Comparison of ENCODE assay signal across 9 cellular contexts in genomic region chr2:182866095-182866460, GRCh38. TPM values are rescaled to one million over a fixed set of nuclear protein-coding genes. Genes with fewer than 3 reads are reported as not detected.
DNase-seq lines count a peak whose midpoint lies in the region; ATAC-seq and TF ChIP-seq lines count a peak whose summit lies in the region.
"Had no signal": no experiment of that assay in that cellular context is flagged by ENCODE, and none has a peak within 500 bp of the region (broad histone marks: within the 10 kb centered on the region; RNA-seq: fewer than 3 reads in every experiment).

No MANE protein-coding gene starts in this region.

- no peak for TF ChIP-seq CTCF in lower lobe of right lung (IDR thresholded peaks at IDR 0.05)
- no peak for TF ChIP-seq CTCF in upper lobe of left lung (IDR thresholded peaks at IDR 0.05)
- no peak for TF ChIP-seq CTCF in natural killer cell (IDR thresholded peaks at IDR 0.05)

- 14 to 19% methylated on average over 15 to 17 of the region's 19 CpGs for WGBS in upper lobe of left lung, 2 donors

- TF ChIP-seq POLR2A in upper lobe of left lung (IDR thresholded peaks at IDR 0.05) = no peak

- H3K4me1 Mint-ChIP-seq in activated T-cell treated with anti-CD3 and anti-CD28 coated beads, Interleukin-2, amount 50 U/mL, for 24 hours (ENCODE audit: low read depth) = peaks cover 22% of the 10 kb centered on the region
- peaks cover 0 to 5% of the 10 kb centered on the region in 2 donors for H3K4me1 Mint-ChIP-seq in natural killer cell

- H3K27ac Mint-ChIP-seq in activated T-cell treated with anti-CD3 and anti-CD28 coated beads, Interleukin-2, amount 50 U/mL, for 24 hours = no peak overlapping the region
- H3K27ac Mint-ChIP-seq in natural killer cell = no peak overlapping the region

- H3K27ac ChIP-seq in caudate nucleus (ENCODE audit: low read depth, low read length) (peak overlapping the region; percentile 18), lower lobe of right lung (no peak overlapping the region), upper lobe of left lung (peak overlapping the region in 1 of 4 donors; percentile 12)

- peak overlapping the region; percentile 54 for H3K4me3 Mint-ChIP-seq in activated T-cell treated with anti-CD3 and anti-CD28 coated beads, Interleukin-2, amount 50 U/mL, for 24 hours
- no peak overlapping the region for H3K4me3 Mint-ChIP-seq in natural killer cell

- no peaks in the 10 kb centered on the region for H3K9me3 ChIP-seq in lower lobe of right lung
- H3K9me3 ChIP-seq in upper lobe of left lung = no peaks in the 10 kb centered on the region

- peaks cover 15% of the 10 kb centered on the region for H3K4me1 ChIP-seq in lower lobe of right lung
- peaks cover 11 to 17% (median 16%) of the 10 kb centered on the region in 4 donors for H3K4me1 ChIP-seq in upper lobe of left lung

- peaks cover 86% of the 10 kb centered on the region for H3K27me3 Mint-ChIP-seq in activated T-cell treated with anti-CD3 and anti-CD28 coated beads, Interleukin-2, amount 50 U/mL, for 24 hours
- peaks cover 39 to 46% of the 10 kb centered on the region in 2 donors for H3K27me3 Mint-ChIP-seq in natural killer cell (ENCODE audit: low read depth in 2 of 2)

- H3K36me3 ChIP-seq in lower lobe of right lung = no peaks in the 10 kb centered on the region
- no peaks in the 10 kb centered on the region for H3K36me3 ChIP-seq in upper lobe of left lung

- intact Hi-C loops in lower lobe of right lung (cut with DNase I) (no loop called here), natural killer cell (cut with micrococcal nuclease) (no loop called here)

- peak; percentile 31 for DNase-seq in activated T-cell treated with anti-CD3 and anti-CD28 coated beads, Interleukin-2, amount 50 U/mL, for 24 hours
- DNase-seq in activated T-cell treated with anti-CD3 and anti-CD28 coated beads for 4 hours = no peak
- DNase-seq in caudate nucleus (lab: John Stamatoyannopoulos, UW) = peak in 3 of 61 donors; percentile 3 to 29 (median 23)
- DNase-seq in lower lobe of right lung = no peak
- no peak for DNase-seq in upper lobe of left lung
- DNase-seq in ureter (ENCODE audit: low spot score) = no peak
- DNase-seq in glomerular visceral epithelial cell (ENCODE audit: extremely low spot score) = no peak
- no peak for DNase-seq in natural killer cell
- DNase-seq: kidney glomerular epithelial cell had no signal

- H3K4me3 ChIP-seq in lower lobe of right lung (peak overlapping the region; percentile 51), upper lobe of left lung (peak overlapping the region in 3 of 4 donors; percentile 25 to 48 (median 41))

- no peak for TF ChIP-seq EP300 in upper lobe of left lung (IDR thresholded peaks at IDR 0.05)

- H3K9me3 Mint-ChIP-seq in activated T-cell treated with anti-CD3 and anti-CD28 coated beads, Interleukin-2, amount 50 U/mL, for 24 hours = no peaks in the 10 kb centered on the region
- H3K9me3 Mint-ChIP-seq in natural killer cell = no peaks in the 10 kb centered on the region

- ATAC-seq in lower lobe of right lung = peak; percentile 43 to 46
- ATAC-seq in upper lobe of left lung (ENCODE audit: low FRiP score in 2 of 2) = peak; percentile 38 to 65
- ATAC-seq in natural killer cell = no peak

- no peaks in the 10 kb centered on the region for H3K36me3 Mint-ChIP-seq in activated T-cell treated with anti-CD3 and anti-CD28 coated beads, Interleukin-2, amount 50 U/mL, for 24 hours (ENCODE audit: low read depth)
- peaks cover 7% of the 10 kb centered on the region for H3K36me3 Mint-ChIP-seq in natural killer cell

- H3K27me3 ChIP-seq in lower lobe of right lung (ENCODE audit: low read depth) = peaks cover 28% of the 10 kb centered on the region
- peaks cover 0 to 7% (median 0%) of the 10 kb centered on the region in 4 donors for H3K27me3 ChIP-seq in upper lobe of left lung

RNA-seq across cellular contexts. Expression of gene FRZB, which starts 0.4 kb away (rescaled TPM):
- 2.9 TPM for total RNA-seq in lower lobe of right lung
- 1 to 10 TPM in 4 of 6 donors, under 1 TPM in 1, not detected in 1; 0.39 to 5.7 (median 3.3) TPM for total RNA-seq in upper lobe of left lung
- 11.8 TPM for total RNA-seq in ureter
- total RNA-seq in natural killer cell = not detected

Comparison
In these comparisons a context has a peak if more than half of its experiments do, and no peak if none do; other contexts are left out.
1. ATAC-seq: peak in lower lobe of right lung (2 of 2) and upper lobe of left lung (2 of 2); none in natural killer cell (0 of 3).